In genomic region chr14:36941783-36942521, GRCh38 we compare ENCODE assay signal across 8 cellular contexts.
DNase-seq lines count a peak whose midpoint lies in the region; TF ChIP-seq lines count a peak whose summit lies in the region.

No MANE protein-coding gene starts in this region.

- peak overlapping the region; percentile 43 for H3K4me3 ChIP-seq in parathyroid adenoma (ENCODE audit: low read depth, low read length)

- TF ChIP-seq CTCF in parathyroid adenoma (IDR thresholded peaks at IDR 0.05) = peak; percentile 98

- no peaks in the 10 kb centered on the region for H3K9me3 ChIP-seq in parathyroid adenoma (ENCODE audit: control insufficient read depth, low read length)

- no peak overlapping the region for H3K27ac ChIP-seq in parathyroid adenoma

- H3K4me2 ChIP-seq in parathyroid adenoma (ENCODE audit: low read length) = peak overlapping the region; percentile 71

- no peaks in the 10 kb centered on the region for H3K79me2 ChIP-seq in parathyroid adenoma

- peak; percentile 3 for DNase-seq in GF-D8 (lab: John Stamatoyannopoulos, UW)
- peak; percentile 67 for DNase-seq in H4 (ENCODE audit: low spot score)
- DNase-seq in LHCN-M2 (ENCODE audit: low read depth) = peak; percentile 53
- peak; percentile 76 for DNase-seq in OCI-M1 (lab: John Stamatoyannopoulos, UW)
- DNase-seq in activated gamma-delta T cell treated with anti-CD3 and anti-CD28 coated beads, Interleukin-2, amount 50 U/mL, for 16 hours (ENCODE audit: low read depth) = peak; percentile 1
- peak; percentile 42 for DNase-seq in globus pallidus (ENCODE audit: low spot score)
- no peak for DNase-seq in cerebellar nuclear complex (lab: John Stamatoyannopoulos, UW)

- H3K4me1 ChIP-seq in parathyroid adenoma = no peaks in the 10 kb centered on the region

- no peak overlapping the region for H2AFZ ChIP-seq in parathyroid adenoma

- H3K9ac ChIP-seq in parathyroid adenoma = no peak overlapping the region

- H3K36me3 ChIP-seq in parathyroid adenoma (ENCODE audit: control insufficient read depth, insufficient read depth, low read length) = no peaks in the 10 kb centered on the region

- H3K27me3 ChIP-seq in parathyroid adenoma (ENCODE audit: control insufficient read depth, insufficient read depth, low read length) = no peaks in the 10 kb centered on the region

Comparison
In these comparisons a context has a peak if more than half of its experiments do, and no peak if none do; other contexts are left out.
1. DNase-seq: peak in GF-D8 (single experiment), H4 (single experiment), LHCN-M2 (single experiment), OCI-M1 (single experiment), activated gamma-delta T cell treated with anti-CD3 and anti-CD28 coated beads, Interleukin-2, amount 50 U/mL, for 16 hours (single experiment) and globus pallidus (single experiment); none in cerebellar nuclear complex (0 of 2).